ENCODE assay signal across 1 cellular context in the genomic region with DNA sequence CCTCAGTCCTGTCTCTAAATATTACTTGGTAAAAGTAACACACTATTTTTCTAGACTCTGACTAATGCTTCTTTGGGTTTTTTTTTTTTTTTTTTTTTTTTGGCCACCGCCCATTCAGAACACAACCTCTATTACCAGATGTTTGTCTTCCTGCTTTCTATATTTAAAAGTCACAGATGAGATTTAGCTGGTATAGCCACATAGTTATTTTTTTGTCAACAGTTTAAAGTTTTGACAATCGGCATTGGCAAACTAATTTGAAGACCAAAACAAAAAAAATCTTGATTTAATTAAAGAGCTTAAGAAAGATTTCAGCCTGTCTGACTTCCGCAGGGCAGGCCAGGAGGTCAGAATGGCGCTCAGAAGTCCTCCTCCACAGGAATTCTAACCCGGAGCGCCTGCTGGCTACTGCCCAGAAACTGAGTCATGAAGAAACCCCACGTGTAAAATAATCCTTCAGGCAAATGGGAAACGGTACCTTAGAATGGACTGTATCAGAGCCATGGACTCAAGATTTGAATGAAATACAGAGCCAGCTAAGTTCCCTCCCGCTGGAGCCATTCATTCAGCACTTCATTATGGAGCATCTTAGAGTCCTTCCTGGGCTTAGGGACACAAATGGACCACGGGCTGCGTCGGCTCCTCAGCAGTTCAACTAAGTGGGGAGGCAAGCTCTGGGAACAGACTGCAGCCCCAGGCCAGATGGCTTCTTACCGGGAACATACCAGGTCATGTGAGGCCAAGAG.
TF ChIP-seq lines count a peak whose summit lies in the region.

No MANE protein-coding gene starts in this region.

TF ChIP-seq in H1, 55 proteins besides CTCF, POLR2A, EP300 and RAD21 (continued from another document):
- TF ChIP-seq, protein P1, sequence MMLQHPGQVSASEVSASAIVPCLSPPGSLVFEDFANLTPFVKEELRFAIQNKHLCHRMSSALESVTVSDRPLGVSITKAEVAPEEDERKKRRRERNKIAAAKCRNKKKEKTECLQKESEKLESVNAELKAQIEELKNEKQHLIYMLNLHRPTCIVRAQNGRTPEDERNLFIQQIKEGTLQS (IDR thresholded peaks at IDR 0.05; ENCODE audit: insufficient read depth, low read depth, low read length), result no peak
- no peak for TF ChIP-seq HDAC2 (IDR thresholded peaks at IDR 0.05; ENCODE audit: borderline replicate concordance in 1 of 2, low read depth in 2 of 2, low read length in 2 of 2)
- TF ChIP-seq YY1 (IDR thresholded peaks at IDR 0.05; ENCODE audit: low read depth, low read length), result no peak
- TF ChIP-seq, protein P2, sequence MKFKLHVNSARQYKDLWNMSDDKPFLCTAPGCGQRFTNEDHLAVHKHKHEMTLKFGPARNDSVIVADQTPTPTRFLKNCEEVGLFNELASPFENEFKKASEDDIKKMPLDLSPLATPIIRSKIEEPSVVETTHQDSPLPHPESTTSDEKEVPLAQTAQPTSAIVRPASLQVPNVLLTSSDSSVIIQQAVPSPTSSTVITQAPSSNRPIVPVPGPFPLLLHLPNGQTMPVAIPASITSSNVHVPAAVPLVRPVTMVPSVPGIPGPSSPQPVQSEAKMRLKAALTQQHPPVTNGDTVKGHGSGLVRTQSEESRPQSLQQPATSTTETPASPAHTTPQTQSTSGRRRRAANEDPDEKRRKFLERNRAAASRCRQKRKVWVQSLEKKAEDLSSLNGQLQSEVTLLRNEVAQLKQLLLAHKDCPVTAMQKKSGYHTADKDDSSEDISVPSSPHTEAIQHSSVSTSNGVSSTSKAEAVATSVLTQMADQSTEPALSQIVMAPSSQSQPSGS (IDR thresholded peaks at IDR 0.05; ENCODE audit: low read length), result no peak
- TF ChIP-seq JUN (IDR thresholded peaks at IDR 0.05; ENCODE audit: low read depth, low read length), result no peak
- TF ChIP-seq RBBP5 (IDR thresholded peaks at IDR 0.05; ENCODE audit: borderline replicate concordance, low read depth, low read length), result no peak
- TF ChIP-seq, protein P3, sequence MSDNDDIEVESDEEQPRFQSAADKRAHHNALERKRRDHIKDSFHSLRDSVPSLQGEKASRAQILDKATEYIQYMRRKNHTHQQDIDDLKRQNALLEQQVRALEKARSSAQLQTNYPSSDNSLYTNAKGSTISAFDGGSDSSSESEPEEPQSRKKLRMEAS (IDR thresholded peaks at IDR 0.05), result no peak
- TF ChIP-seq CHD2 (IDR thresholded peaks at IDR 0.05; ENCODE audit: low read length), result no peak
- TF ChIP-seq CTBP2 (IDR thresholded peaks at IDR 0.05; ENCODE audit: borderline replicate concordance, insufficient read depth, insufficient read length, low read length), result no peak
- TF ChIP-seq BACH1 (IDR thresholded peaks at IDR 0.05; ENCODE audit: low read length), result no peak
